Comparison of ENCODE assay signal across 13 cellular contexts in genomic region chr11:124752471-124753100, GRCh38. TPM values are rescaled to one million over a fixed set of nuclear protein-coding genes. Genes with fewer than 3 reads are reported as not detected.
A peak's percentile ranks its signal among the peaks of the same experiment; 100 is the strongest.
DNase-seq lines count a peak whose midpoint lies in the region; ATAC-seq, FAIRE-seq and TF ChIP-seq lines count a peak whose summit lies in the region.
"Had no signal": no experiment of that assay in that cellular context is flagged by ENCODE, and none has a peak within 500 bp of the region (broad histone marks: within the 10 kb centered on the region; RNA-seq: fewer than 3 reads in every experiment).

No MANE protein-coding gene starts in this region.

- H3K27ac ChIP-seq in DOHH2 (ENCODE audit: low read depth, low read length) (no peak overlapping the region), HUES64 (ENCODE audit: low read depth, low read length) (no peak overlapping the region), colonic mucosa (no peak overlapping the region)
- H3K27ac ChIP-seq: brain microvascular endothelial cell had no signal

- TF ChIP-seq POLR2A in GM12892 (IDR thresholded peaks at IDR 0.05; ENCODE audit: low read depth, low read length), result no peak

- peak overlapping the region in 7 of 10 donors; percentile 52 to 88 (median 75) for H3K27ac Mint-ChIP-seq in naive thymus-derived CD8-positive, alpha-beta T cell
- H3K27ac Mint-ChIP-seq: CD4-positive, alpha-beta T cell had no signal

- no peaks in the 10 kb centered on the region for H3K79me2 ChIP-seq in DOHH2 (ENCODE audit: control insufficient read depth, low read length)

- H3F3A ChIP-seq in DOHH2 (ENCODE audit: control insufficient read depth, insufficient read depth), result peaks cover 4% of the 10 kb centered on the region

- POLR2A ChIA-PET in naive thymus-derived CD8-positive, alpha-beta T cell (lab: Charles Lee), result interaction anchor here (0.9 to 3.1 kb wide), 6 partner anchors 8 to 130 kb away, joined by 3 to 24 read pairs (median 5); partner anchors contain the start of genes SIAE, SPA17 and TBRG1

- H3K36me3 ChIP-seq in DOHH2 (ENCODE audit: control insufficient read depth, low read length), result no peaks in the 10 kb centered on the region
- no peaks in the 10 kb centered on the region for H3K36me3 ChIP-seq in HUES64 (ENCODE audit: insufficient read depth, low read length)
- H3K36me3 ChIP-seq in colonic mucosa, result no peaks in the 10 kb centered on the region
- H3K36me3 ChIP-seq: brain microvascular endothelial cell had no signal

- peak overlapping the region in 9 of 10 donors; percentile 36 to 73 (median 57) for H3K4me3 Mint-ChIP-seq in naive thymus-derived CD8-positive, alpha-beta T cell
- H3K4me3 Mint-ChIP-seq: CD4-positive, alpha-beta T cell had no signal

- DNase-seq in colonic mucosa (no peak), iPS-NIHi7 (ENCODE audit: extremely low spot score) (no peak), GM12892 (ENCODE audit: insufficient read length) (no peak)
- DNase-seq in naive thymus-derived CD8-positive, alpha-beta T cell, result no peak
- DNase-seq in activated CD4-positive, alpha-beta T cell treated with anti-CD3 and anti-CD28 coated beads for 4 hours, result no peak
- DNase-seq: activated CD4-positive, CD25-positive, alpha-beta regulatory T cell; brain microvascular endothelial cell; CD4-positive, alpha-beta T cell; GF-D8; left ventricle myocardium superior; NCI-H2029 treated with DMSO at 0.1 percent for 48 hours had no signal

- peaks cover 18% of the 10 kb centered on the region for H3K4me1 ChIP-seq in DOHH2 (ENCODE audit: control insufficient read depth, low read length)
- peaks cover 9% of the 10 kb centered on the region for H3K4me1 ChIP-seq in HUES64 (ENCODE audit: insufficient read depth, low read length)
- peaks cover 4% of the 10 kb centered on the region for H3K4me1 ChIP-seq in colonic mucosa

- H3K9me2 ChIP-seq in DOHH2 (replicated peaks; ENCODE audit: control insufficient read depth, low read length), result no peaks in the 10 kb centered on the region

- H3K27me3 ChIP-seq in DOHH2 (ENCODE audit: control insufficient read depth, low read length) (peaks cover 10% of the 10 kb centered on the region), HUES64 (ENCODE audit: insufficient read depth, low read length) (peaks cover 97% of the 10 kb centered on the region), colonic mucosa (no peaks in the 10 kb centered on the region)
- H3K27me3 ChIP-seq: brain microvascular endothelial cell had no signal

- H3K9me3 ChIP-seq in DOHH2 (ENCODE audit: control insufficient read depth, insufficient read depth, low read length) (no peaks in the 10 kb centered on the region), HUES64 (ENCODE audit: insufficient read depth, low read depth, low read length) (no peaks in the 10 kb centered on the region), colonic mucosa (no peaks in the 10 kb centered on the region)

- H3K36me3 Mint-ChIP-seq in naive thymus-derived CD8-positive, alpha-beta T cell, result no peaks in the 10 kb centered on the region

- intact Hi-C loops in colonic mucosa (cut with DNase I), result no loop called here

- peaks cover 13 to 26% (median 15%) of the 10 kb centered on the region in 5 donors for H3K27me3 Mint-ChIP-seq in naive thymus-derived CD8-positive, alpha-beta T cell

- peaks cover 3 to 32% (median 12%) of the 10 kb centered on the region in 4 donors for H3K4me1 Mint-ChIP-seq in naive thymus-derived CD8-positive, alpha-beta T cell

- TF ChIP-seq CTCF in DOHH2 (IDR thresholded peaks at IDR 0.05; ENCODE audit: low read depth, low read length, poor library complexity, severe bottlenecking), result no peak
- no peak for TF ChIP-seq CTCF in colonic mucosa (IDR thresholded peaks at IDR 0.05)

- no peaks in the 10 kb centered on the region for H3K9me3 Mint-ChIP-seq in naive thymus-derived CD8-positive, alpha-beta T cell
- H3K9me3 Mint-ChIP-seq: CD4-positive, alpha-beta T cell had no signal

- H4K20me1 ChIP-seq in DOHH2 (ENCODE audit: control insufficient read depth, insufficient read depth, low read depth, low read length), result no peaks in the 10 kb centered on the region

- H3K4me2 ChIP-seq in DOHH2 (ENCODE audit: low read length), result peak overlapping the region; percentile 6

- H3K9ac ChIP-seq in HUES64 (ENCODE audit: low read depth, low read length) (no peak overlapping the region), colonic mucosa (ENCODE audit: low read depth in 2 of 2, low read length in 2 of 2) (peak overlapping the region; percentile 8 to 84)

- FAIRE-seq in GM12892 (lab: Jason Lieb, UNC), result no peak

- WGBS in HUES64, result 76% methylated on average over 10 of the region's 10 CpGs

- H3K4me3 ChIP-seq in DOHH2 (ENCODE audit: low read length), result no peak overlapping the region
- peak overlapping the region; percentile 43 for H3K4me3 ChIP-seq in HUES64 (ENCODE audit: low read length)
- H3K4me3 ChIP-seq in colonic mucosa, result peak overlapping the region; percentile 48

- ATAC-seq in naive thymus-derived CD8-positive, alpha-beta T cell, result peak in 1 of 2 donors; percentile 39
- ATAC-seq: left ventricle myocardium superior had no signal

RNA-seq across cellular contexts. Expression of gene VSIG2, which starts 0.5 kb away (rescaled TPM):
- not detected for polyA plus RNA-seq in HUES64 (2013, experiment 1 of 2)
- not detected for polyA plus RNA-seq in HUES64 (2013, experiment 2 of 2)
- 100 to 1,000 TPM; 122 to 155 TPM for total RNA-seq in colonic mucosa
- total RNA-seq in naive thymus-derived CD8-positive, alpha-beta T cell, result 1 to 10 TPM; 1.8 to 2.0 TPM
- polyA plus RNA-seq in naive thymus-derived CD8-positive, alpha-beta T cell, result under 1 TPM; 0.28 to 0.44 (median 0.34) TPM
- not detected for polyA plus RNA-seq in GM12892 (2012; ENCODE audit: missing spikeins)

RNA-seq across cellular contexts. Expression of gene ESAM, which starts 9.5 kb away (rescaled TPM):
- polyA plus RNA-seq in HUES64 (2013, experiment 1 of 2), result 0.25 TPM
- polyA plus RNA-seq in HUES64 (2013, experiment 2 of 2), result 0.44 TPM
- total RNA-seq in colonic mucosa, result 10 to 100 TPM; 10.4 to 15.7 TPM
- total RNA-seq in naive thymus-derived CD8-positive, alpha-beta T cell, result 1 to 10 TPM; 2.8 to 3.0 TPM
- 1 to 10 TPM; 1.9 to 2.6 (median 2.5) TPM for polyA plus RNA-seq in naive thymus-derived CD8-positive, alpha-beta T cell
- 4.0 TPM for polyA plus RNA-seq in GM12892 (2012; ENCODE audit: missing spikeins)

RNA-seq across cellular contexts. Expression of gene NRGN, which starts 12.8 kb away (rescaled TPM):
- 8.3 TPM for polyA plus RNA-seq in HUES64 (2013, experiment 1 of 2)
- polyA plus RNA-seq in HUES64 (2013, experiment 2 of 2), result 14.9 TPM
- total RNA-seq in colonic mucosa, result 10 to 100 TPM in 1 of 2 donors, 1 to 10 TPM in 1; 3.1 to 11.1 TPM
- total RNA-seq in naive thymus-derived CD8-positive, alpha-beta T cell, result under 1 TPM; 0.68 to 0.69 TPM
- under 1 TPM in 2 of 3 donors, not detected in 1; 0.14 to 0.20 TPM for polyA plus RNA-seq in naive thymus-derived CD8-positive, alpha-beta T cell
- not detected for polyA plus RNA-seq in GM12892 (2012; ENCODE audit: missing spikeins)

RNA-seq across cellular contexts. Expression of gene MSANTD2, which starts 47.6 kb away (rescaled TPM):
- polyA plus RNA-seq in HUES64 (2013, experiment 1 of 2), result 11.9 TPM
- polyA plus RNA-seq in HUES64 (2013, experiment 2 of 2), result 8.8 TPM
- 10 to 100 TPM in 1 of 2 donors, 1 to 10 TPM in 1; 7.0 to 12.7 TPM for total RNA-seq in colonic mucosa
- 10 to 100 TPM; 23.0 to 25.5 TPM for total RNA-seq in naive thymus-derived CD8-positive, alpha-beta T cell
- polyA plus RNA-seq in naive thymus-derived CD8-positive, alpha-beta T cell, result 1 to 10 TPM; 3.5 to 4.2 (median 4.0) TPM
- polyA plus RNA-seq in GM12892 (2012; ENCODE audit: missing spikeins), result 5.6 TPM

Comparison
In these comparisons a context has a peak if more than half of its experiments do, and no peak if none do; other contexts are left out.
1. RNA of gene VSIG2, which starts 0.5 kb away (total RNA-seq): 122 to 155 TPM in colonic mucosa; 1.8 to 2.0 TPM in naive thymus-derived CD8-positive, alpha-beta T cell; every median in the first group is over 10 times any median in the second.